In the genomic region with DNA sequence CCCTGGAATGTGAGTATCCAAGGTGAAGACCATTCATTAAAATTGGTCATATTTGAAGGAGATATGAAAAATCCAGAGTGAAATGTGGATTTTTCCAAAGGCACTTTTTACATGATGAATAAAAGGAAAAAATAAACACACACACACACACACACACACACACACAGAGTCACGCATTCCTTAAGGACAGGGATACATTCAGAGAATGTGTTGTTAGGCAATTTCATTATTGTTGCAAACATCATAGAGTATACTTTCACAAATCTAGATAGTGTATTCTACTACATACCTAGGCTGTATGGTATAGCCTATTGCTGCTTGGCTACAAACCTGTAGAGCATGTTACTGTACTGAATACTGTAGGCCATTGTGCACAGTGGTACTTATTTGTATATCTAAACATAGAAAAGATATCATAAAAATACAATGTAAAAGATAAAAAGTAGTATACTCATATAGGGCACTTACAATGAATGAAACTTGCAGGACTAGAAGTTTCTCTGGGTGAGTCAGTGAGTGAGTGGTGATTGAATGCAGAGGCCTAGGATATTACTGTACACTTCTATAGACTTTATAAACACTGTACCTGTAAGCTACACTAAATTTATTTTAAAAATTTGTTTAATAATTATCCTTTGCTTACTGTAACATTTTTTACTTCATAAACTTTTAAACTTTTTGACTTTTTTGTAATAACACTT, we compare ENCODE assay signal across 14 cellular contexts.
A peak's percentile ranks its signal among the peaks of the same experiment; 100 is the strongest.
DNase-seq lines count a peak whose midpoint lies in the region; ATAC-seq, FAIRE-seq and TF ChIP-seq lines count a peak whose summit lies in the region.
"Had no signal": no experiment of that assay in that cellular context is flagged by ENCODE, and none has a peak within 500 bp of the region (broad histone marks: within the 10 kb centered on the region; RNA-seq: fewer than 3 reads in every experiment).

No MANE protein-coding gene starts in this region.

- no peak overlapping the region for H3K9ac ChIP-seq in PC-3 (ENCODE audit: low read length)
- H3K9ac ChIP-seq: BLaER1 had no signal

- 92 to 100% methylated on average over 1 of the region's 1 CpG for WGBS in pancreas, 2 donors

- H3K27me3 ChIP-seq in PC-3 (ENCODE audit: low read length), result no peaks in the 10 kb centered on the region
- H3K27me3 ChIP-seq in pancreas, result no peaks in the 10 kb centered on the region
- no peaks in the 10 kb centered on the region for H3K27me3 ChIP-seq in BE2C
- H3K27me3 ChIP-seq: BLaER1 had no signal

- no peaks in the 10 kb centered on the region for H3K79me2 ChIP-seq in PC-3 (ENCODE audit: low read length)

- H3K27ac ChIP-seq in PC-3 (ENCODE audit: low read length) (no peak overlapping the region), epithelial cell of prostate (peak overlapping the region; percentile 39), pancreas (peak overlapping the region in 1 of 4 donors; percentile 16)
- H3K27ac ChIP-seq: BLaER1 had no signal

- H3K9me3 ChIP-seq in PC-3 (ENCODE audit: low read length) (no peaks in the 10 kb centered on the region), pancreas (no peaks in the 10 kb centered on the region), BE2C (no peaks in the 10 kb centered on the region)
- H3K9me3 ChIP-seq: BLaER1 had no signal

- POLR2A ChIA-PET in PC-3 (lab: Charles Lee; ENCODE audit: unreplicated experiment), result no interaction called here

- no TSS peak for BruUV-seq in PC-3 (replicated peaks; lab: Mats Ljungman, UMichigan)

- H3K4me1 ChIP-seq in PC-3 (ENCODE audit: insufficient read depth, low read length), result peaks cover 12% of the 10 kb centered on the region
- peaks cover 0 to 5% (median 0%) of the 10 kb centered on the region in 3 donors for H3K4me1 ChIP-seq in pancreas
- H3K4me1 ChIP-seq in BE2C, result no peaks in the 10 kb centered on the region
- H3K4me1 ChIP-seq: BLaER1 had no signal

- FAIRE-seq in pancreas (lab: Jason Lieb, UNC), result no peak
- FAIRE-seq: GM12878 had no signal

- intact Hi-C loops in PC-3 (cut with micrococcal nuclease), result no loop called here
- intact Hi-C loops in pancreas (cut with DNase I), result no loop called here

- H3F3A ChIP-seq in PC-3 (ENCODE audit: low read length, unreplicated experiment), result no peaks in the 10 kb centered on the region

- H3K9me2 ChIP-seq in PC-3 (replicated peaks; ENCODE audit: low read length), result no peaks in the 10 kb centered on the region

- DNase-seq in ELR (ENCODE audit: low read depth) (peak; percentile 26), PC-3 (peak; percentile 44), epithelial cell of prostate (ENCODE audit: low read depth, low spot score) (no peak), pancreas (no peak), BE2C (no peak), NCI-H1092 (lab: John Stamatoyannopoulos, UW) (no peak)
- DNase-seq: DMS 273 treated with DMSO at 0.1 percent for 48 hours, NCI-H146, NCI-H2227 treated with DMSO at 0.1 percent for 48 hours, RPMI8226 had no signal

- peak; percentile 50 for ATAC-seq in PC-3
- ATAC-seq in pancreas, result peak in 3 of 4 donors; percentile 34 to 53 (median 35)
- no peak for ATAC-seq in GM21529 (IDR thresholded peaks at IDR 0.05; ENCODE audit: unreplicated experiment)
- ATAC-seq: GM12878, GM23338 had no signal

- CTCF ChIA-PET in PC-3 (lab: Charles Lee), result no interaction called here

- TF ChIP-seq CTCF in PC-3 (conservative IDR thresholded peaks at IDR 0.05; ENCODE audit: low read depth, low read length) (no peak), pancreas (IDR thresholded peaks at IDR 0.05) (no peak), BE2C (IDR thresholded peaks at IDR 0.05; ENCODE audit: low read depth, low read length) (no peak)

- no peaks in the 10 kb centered on the region for H4K20me1 ChIP-seq in PC-3 (ENCODE audit: low read length)
- H4K20me1 ChIP-seq: BLaER1 had no signal

- H3K4me2 ChIP-seq in PC-3 (ENCODE audit: low read length), result no peak overlapping the region
- H3K4me2 ChIP-seq: BLaER1, GM23338 had no signal

- H3K36me3 ChIP-seq in PC-3 (ENCODE audit: low read depth, low read length) (no peaks in the 10 kb centered on the region), pancreas (no peaks in the 10 kb centered on the region), BE2C (no peaks in the 10 kb centered on the region)
- H3K36me3 ChIP-seq: BLaER1 had no signal

- H3K4me3 ChIP-seq in PC-3 (ENCODE audit: low read length), result no peak overlapping the region
- no peak overlapping the region for H3K4me3 ChIP-seq in pancreas
- H3K4me3 ChIP-seq in BE2C (ENCODE audit: low read depth, low read length), result no peak overlapping the region
- H3K4me3 ChIP-seq: BLaER1, GM12878, GM23338 had no signal

- no peak overlapping the region for H2AFZ ChIP-seq in PC-3 (ENCODE audit: low read length)
- H2AFZ ChIP-seq: GM23338 had no signal

Comparison
In these comparisons a context has a peak if more than half of its experiments do, and no peak if none do; other contexts are left out.
1. DNase-seq: peak in ELR (single experiment) and PC-3 (single experiment); none in epithelial cell of prostate (single experiment), pancreas (0 of 6), BE2C (single experiment) and NCI-H1092 (single experiment).